Comparison of ENCODE assay signal across 1 cellular context in the genomic region with DNA sequence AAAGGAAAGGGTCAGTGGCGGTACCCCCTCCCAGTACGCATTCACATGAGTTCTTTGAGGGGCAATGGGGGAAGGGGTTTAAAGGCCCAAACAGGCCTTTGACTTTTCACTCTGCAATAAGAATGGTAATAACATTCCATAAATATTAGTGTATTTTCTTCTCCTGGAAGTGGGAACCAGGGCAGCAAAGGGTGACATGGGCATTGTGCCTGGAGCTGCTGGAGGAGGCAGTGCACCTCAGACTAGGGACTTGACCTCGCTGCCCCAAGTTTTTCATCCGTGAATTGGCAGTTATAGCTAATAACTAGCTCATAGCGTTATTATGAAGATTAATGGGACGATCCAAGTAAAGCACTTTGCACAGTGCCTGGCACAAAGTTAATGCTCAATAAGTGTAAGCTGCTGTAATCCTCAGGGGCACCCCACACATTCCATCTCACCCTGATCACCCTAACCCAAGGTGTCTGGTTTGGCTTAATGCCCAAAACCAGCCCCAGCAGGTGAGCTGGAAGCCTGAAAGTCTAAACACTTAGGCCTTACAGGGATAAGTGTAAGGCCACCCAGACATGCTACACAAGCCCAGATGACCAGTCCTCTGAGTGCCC.
TF ChIP-seq lines count a peak whose summit lies in the region.

No MANE protein-coding gene starts in this region.

TF ChIP-seq in H1, 55 proteins besides CTCF, POLR2A, EP300 and RAD21:
- no peak for TF ChIP-seq KDM5A (IDR thresholded peaks at IDR 0.05; ENCODE audit: low read length)
